In genomic region chr3:65785065-65785645, GRCh38 we compare ENCODE assay signal across 8 cellular contexts.
DNase-seq lines count a peak whose midpoint lies in the region; ATAC-seq, FAIRE-seq and TF ChIP-seq lines count a peak whose summit lies in the region.

No MANE protein-coding gene starts in this region.

- no peak for FAIRE-seq in K562 (lab: Jason Lieb, UNC)

- WGBS in K562 (ENCODE audit: insufficient coverage, low coverage, missing lambda C conversion rate): 19% methylated on average over 6 of the region's 6 CpGs

- H3K27ac Mint-ChIP-seq in CD4-positive, alpha-beta T cell: no peak overlapping the region

- H3K36me3 ChIP-seq in K562 (ENCODE audit: control insufficient read depth, insufficient read depth, low read length): no peaks in the 10 kb centered on the region

- no peak for TF ChIP-seq POLR2A in K562 (conservative IDR thresholded peaks at IDR 0.05)

- H3K4me2 ChIP-seq in K562 (ENCODE audit: insufficient read depth, low read length): no peak overlapping the region

- no peaks in the 10 kb centered on the region for H3K4me1 Mint-ChIP-seq in CD4-positive, alpha-beta T cell (ENCODE audit: low read depth)

- no peak overlapping the region for H3K27ac ChIP-seq in 22Rv1
- H3K27ac ChIP-seq in K562 (ENCODE audit: extremely low read depth, low read depth, low read length): no peak overlapping the region
- H3K27ac ChIP-seq in CD4-positive, alpha-beta T cell (ENCODE audit: low read depth, low read length): no peak overlapping the region

- no peaks in the 10 kb centered on the region for H3K4me1 ChIP-seq in K562 (replicated peaks in 1 of 2; ENCODE audit: control insufficient read depth in 2 of 2, insufficient read depth in 2 of 2, low read length in 2 of 2)

- H3K9me3 ChIP-seq in K562 (replicated peaks; ENCODE audit: control insufficient read depth, insufficient read depth, low read depth, low read length): no peaks in the 10 kb centered on the region
- H3K9me3 ChIP-seq in CD4-positive, alpha-beta T cell (ENCODE audit: control insufficient read depth, low read length): no peaks in the 10 kb centered on the region

- H2AFZ ChIP-seq in K562 (ENCODE audit: low read depth, low read length): no peak overlapping the region

- DNase-seq in GM13976 (ENCODE audit: low spot score) (peak; percentile 54), NCI-H2196 treated with DMSO at 0.1 percent for 48 hours (lab: John Stamatoyannopoulos, UW; ENCODE audit: unreplicated experiment) (peak; percentile 19), K562 (ENCODE audit: extremely low read depth in 1 of 4, low spot score in 3 of 4) (peak; percentile 20 to 44 (median 26)), kidney tubule cell (ENCODE audit: low spot score) (peak; percentile 66)
- no peak for DNase-seq in CD4-positive, alpha-beta T cell

- no peaks in the 10 kb centered on the region for H3K27me3 Mint-ChIP-seq in CD4-positive, alpha-beta T cell

- no peak for TF ChIP-seq EP300 in K562 (IDR thresholded peaks at IDR 0.05; ENCODE audit: low read length)

- TF ChIP-seq CTCF in 22Rv1 (IDR thresholded peaks at IDR 0.05) (peak; percentile 87), GM13976 (IDR thresholded peaks at IDR 0.05; ENCODE audit: borderline replicate concordance, control extremely low read depth, extremely low read depth, insufficient read depth, missing control alignments) (peak; percentile 51), K562 (IDR thresholded peaks at IDR 0.05 in 2 of 3, conservative IDR thresholded peaks at IDR 0.05 in 1 of 3; ENCODE audit: insufficient read depth in 2 of 3, low read depth in 1 of 3, low read length in 3 of 3) (peak; percentile 45 to 65 (median 52); a peak in 5 of 6 replicates)
- TF ChIP-seq CTCF in CD4-positive, alpha-beta T cell (IDR thresholded peaks at IDR 0.05): no peak

- no peak overlapping the region for H3K4me3 Mint-ChIP-seq in CD4-positive, alpha-beta T cell

- in situ Hi-C loops in GM13976 (cut with MboI; ENCODE audit: low sequenced_read_pairs, unreplicated experiment): loop anchor here (10.0 to 25.0 kb wide), 2 partner anchors 120 to 352 kb away; no protein-coding TSS in a partner anchor
- in situ Hi-C loops in K562 (cut with MboI): loop anchor here (25.0 kb wide), 1 partner anchor 352 kb away; no protein-coding TSS in a partner anchor

- H3K9ac ChIP-seq in K562 (ENCODE audit: insufficient read depth in 1 of 2, low read depth in 2 of 2, low read length in 2 of 2): no peak overlapping the region

- peak; percentile 65; the same call in 2 of the 3 replicates for ATAC-seq in K562
- no peak for ATAC-seq in GM19035 (IDR thresholded peaks at IDR 0.05; ENCODE audit: unreplicated experiment)
- no peak for ATAC-seq in CD4-positive, alpha-beta T cell (ENCODE audit: poor library complexity)
- ATAC-seq in HG02623 (IDR thresholded peaks at IDR 0.05; ENCODE audit: unreplicated experiment): no peak

- POLR2A ChIA-PET in K562 (lab: Yijun Ruan, JAX): interaction anchor here (0.6 kb wide), 1 partner anchor 386 kb away, joined by 3 read pairs; no protein-coding TSS in a partner anchor
- POLR2A ChIA-PET in CD4-positive, alpha-beta T cell (lab: Charles Lee): no interaction called here

- H3K4me3 ChIP-seq in K562: no peak overlapping the region

- no peaks in the 10 kb centered on the region for H4K20me1 ChIP-seq in K562 (replicated peaks; ENCODE audit: control insufficient read depth, insufficient read depth, low read length)

- BruUV-seq in K562 (replicated peaks; lab: Mats Ljungman, UMichigan): no TSS peak

- peak; percentile 43 to 73; a peak in 3 of 4 replicates for TF ChIP-seq RAD21 in K562 (CRISPR knock-in tag; conservative IDR thresholded peaks at IDR 0.05 in 1 of 2, IDR thresholded peaks at IDR 0.05 in 1 of 2)

- no peaks in the 10 kb centered on the region for H3K79me2 ChIP-seq in K562 (ENCODE audit: control insufficient read depth, insufficient read depth, low read length)

- H3K9me1 ChIP-seq in K562 (ENCODE audit: control insufficient read depth, insufficient read depth, low read length): no peaks in the 10 kb centered on the region

- CTCF ChIA-PET in K562 (lab: Yijun Ruan, JAX; ENCODE audit: low intra/inter-chr PET ratio): interaction anchor here (0.6 to 0.7 kb wide), 2 partner anchors 351 to 443 kb away, joined by 4 read pairs; no protein-coding TSS in a partner anchor
- CTCF ChIA-PET in CD4-positive, alpha-beta T cell (lab: Charles Lee): no interaction called here

- H3K27me3 ChIP-seq in K562 (ENCODE audit: control insufficient read depth in 2 of 2, insufficient read depth in 2 of 2, low read length in 2 of 2): peaks cover 0 to 2% of the 10 kb centered on the region in 2 experiments; a peak in 2 of 5 replicates
- no peaks in the 10 kb centered on the region for H3K27me3 ChIP-seq in CD4-positive, alpha-beta T cell (ENCODE audit: control insufficient read depth, insufficient read depth, low read length)

- no peaks in the 10 kb centered on the region for H3K9me3 Mint-ChIP-seq in CD4-positive, alpha-beta T cell

- intact Hi-C loops in K562 (cut with micrococcal nuclease): loop anchor here (1.0 to 10.0 kb wide), 2 partner anchors 130 to 353 kb away; no protein-coding TSS in a partner anchor
- intact Hi-C loops in CD4-positive, alpha-beta T cell (cut with DNase I, micrococcal nuclease): no loop called here

- no peaks in the 10 kb centered on the region for H3K36me3 Mint-ChIP-seq in CD4-positive, alpha-beta T cell (ENCODE audit: low read depth)

TF ChIP-seq in K562, 482 proteins besides CTCF, POLR2A, EP300 and RAD21:
- no peak for TF ChIP-seq ZNF592 (IDR thresholded peaks at IDR 0.05)
- TF ChIP-seq BCLAF1 (IDR thresholded peaks at IDR 0.05; ENCODE audit: borderline replicate concordance in 1 of 2, control insufficient read depth in 1 of 2, low read depth in 2 of 2, low read length in 1 of 2): no peak
- TF ChIP-seq ZNF277 (CRISPR knock-in tag; IDR thresholded peaks at IDR 0.05; ENCODE audit: borderline replicate concordance): no peak
- TF ChIP-seq ZNF77 (CRISPR knock-in tag; IDR thresholded peaks at IDR 0.05): no peak
- peak; percentile 45; the same call in 1 of the 2 replicates for TF ChIP-seq SMC3 (conservative IDR thresholded peaks at IDR 0.05; ENCODE audit: insufficient read depth, low read depth, low read length)
- TF ChIP-seq U2AF1 (optimal IDR thresholded peaks at IDR 0.05; ENCODE audit: low read depth, low read length): no peak
- no peak for TF ChIP-seq GABPB1 (CRISPR knock-in tag; IDR thresholded peaks at IDR 0.05)
TF ChIP-seq in K562: peak in this region for 1.

Comparison
In these comparisons a context has a peak if more than half of its experiments do, and no peak if none do; other contexts are left out.
1. DNase-seq: peak in GM13976 (single experiment), NCI-H2196 treated with DMSO at 0.1 percent for 48 hours (single experiment), K562 (4 of 4) and kidney tubule cell (single experiment); none in CD4-positive, alpha-beta T cell (0 of 10).